ENCODE assay signal across 28 cellular contexts in genomic region chr20:37222086-37222485, GRCh38. TPM values are rescaled to one million over a fixed set of nuclear protein-coding genes. Genes with fewer than 3 reads are reported as not detected.
A peak's percentile ranks its signal among the peaks of the same experiment; 100 is the strongest.
DNase-seq lines count a peak whose midpoint lies in the region; ATAC-seq and TF ChIP-seq lines count a peak whose summit lies in the region.
"Had no signal": no experiment of that assay in that cellular context is flagged by ENCODE, and none has a peak within 500 bp of the region (broad histone marks: within the 10 kb centered on the region; RNA-seq: fewer than 3 reads in every experiment).

No MANE protein-coding gene starts in this region.

- H3K4me3 ChIP-seq in cardiac muscle cell (no peak overlapping the region), H7 (ENCODE audit: insufficient read depth, low read depth, low read length) (no peak overlapping the region)
- H3K4me3 ChIP-seq: K562, MG63, Peyer's patch had no signal

- H3K27me3 ChIP-seq in cardiac muscle cell (no peaks in the 10 kb centered on the region), H7 (ENCODE audit: control insufficient read depth, insufficient read depth, low read length) (no peaks in the 10 kb centered on the region)
- H3K27me3 ChIP-seq: MG63, Peyer's patch had no signal

- no peaks in the 10 kb centered on the region for H3K9me3 ChIP-seq in cardiac muscle cell (ENCODE audit: low read depth)
- H3K9me3 ChIP-seq: MG63, Peyer's patch had no signal

- peak overlapping the region; percentile 74 for H3K27ac ChIP-seq in cardiac muscle cell
- H3K27ac ChIP-seq: Peyer's patch had no signal

- H3K4me1 ChIP-seq in cardiac muscle cell (ENCODE audit: low read depth): peaks cover 27% of the 10 kb centered on the region

- H3K36me3 ChIP-seq in cardiac muscle cell (peaks cover 30% of the 10 kb centered on the region), H7 (replicated peaks; ENCODE audit: control insufficient read depth, insufficient read depth, low read length) (peaks cover 30% of the 10 kb centered on the region)

- intact Hi-C loops in left cardiac atrium (cut with DNase I): no loop called here

- DNase-seq in cardiac muscle cell (ENCODE audit: low read depth in 1 of 2, low spot score in 1 of 2) (no peak), left cardiac atrium (no peak), islet precursor cell (peak; percentile 19), putamen (ENCODE audit: low spot score) (peak; percentile 16), NOMO-1 treated with DMSO at 0.1 percent for 48 hours (lab: John Stamatoyannopoulos, UW; ENCODE audit: unreplicated experiment) (no peak), H7 (no peak)
- DNase-seq: AML-193; C1 segment of cervical spinal cord; Calu3; CD8-positive, alpha-beta memory T cell; MG63; NCI-H1436 treated with DMSO at 0.1 percent for 48 hours; NCI-H2029; NCI-H510A treated with DMSO at 0.1 percent for 48 hours; NCI-H748 treated with DMSO at 0.1 percent for 48 hours; NK-92 treated with Interleukin-12 subunit alpha and Interleukin-12 subunit beta, amount 100 ng/mL, for 24 hours; Peyer's patch had no signal

- ATAC-seq in left cardiac atrium: no peak
- no peak for ATAC-seq in HG03439 (IDR thresholded peaks at IDR 0.05; ENCODE audit: unreplicated experiment)
- no peak for ATAC-seq in HG03460 (IDR thresholded peaks at IDR 0.05; ENCODE audit: unreplicated experiment)
- ATAC-seq: HepG2, K562, SK-N-SH treated with all-trans-retinoic acid at 6 μM for 48 hours had no signal

- TF ChIP-seq CTCF in cardiac muscle cell (IDR thresholded peaks at IDR 0.05; ENCODE audit: low read depth, low read length): no peak

RNA-seq across cellular contexts. Expression of gene GHRH, which starts 39.5 kb away (rescaled TPM):
- total RNA-seq in cardiac muscle cell (0.63 and 1.1 TPM in 2 replicates), left cardiac atrium (10 to 100 TPM in 1 of 2 donors, 1 to 10 TPM in 1; 4.2 to 10.7 TPM)
- 0.34 TPM in 1 of 2 replicates, not detected in the other for polyA plus RNA-seq in cardiac muscle cell
- total RNA-seq in H7 (2014; rRNA removed; shearing (Covaris generic)): not detected in 2 replicates
- total RNA-seq: A172; Calu3; CD8-positive, alpha-beta memory T cell; Daoy; H4; HepG2; K562; LHCN-M2; OCI-LY7; Peyer's patch had no signal
- polyA plus RNA-seq: AG04450; CD8-positive, alpha-beta memory T cell; HepG2; K562 had no signal

RNA-seq across cellular contexts. Expression of gene MROH8, which starts 42.7 kb away (rescaled TPM):
- total RNA-seq in cardiac muscle cell (5.8 and 7.8 TPM in 2 replicates), left cardiac atrium (1 to 10 TPM; 4.8 to 6.8 TPM)
- polyA plus RNA-seq in cardiac muscle cell: 12.1 and 13.3 TPM in 2 replicates
- total RNA-seq in H7 (2014; rRNA removed; shearing (Covaris generic)): 1.1 and 1.3 TPM in 2 replicates

RNA-seq across cellular contexts. Expression of gene RPN2, which starts 43.0 kb away (rescaled TPM):
- 150 and 201 TPM in 2 replicates for total RNA-seq in cardiac muscle cell
- 208 and 259 TPM in 2 replicates for polyA plus RNA-seq in cardiac muscle cell
- total RNA-seq in left cardiac atrium: 100 to 1,000 TPM; 118 to 142 TPM
- 321 and 352 TPM in 2 replicates for total RNA-seq in H7 (2014; rRNA removed; shearing (Covaris generic))

Comparison
In these comparisons a context has a peak if more than half of its experiments do, and no peak if none do; other contexts are left out.
1. DNase-seq: peak in islet precursor cell (single experiment) and putamen (single experiment); none in cardiac muscle cell (0 of 2), left cardiac atrium (single experiment), NOMO-1 treated with DMSO at 0.1 percent for 48 hours (single experiment) and H7 (single experiment).